Comparison of ENCODE assay signal across 12 cellular contexts in genomic region chr5:1513326-1514026, GRCh38. TPM values are rescaled to one million over a fixed set of nuclear protein-coding genes. Genes with fewer than 3 reads are reported as not detected.
A peak's percentile ranks its signal among the peaks of the same experiment; 100 is the strongest.
DNase-seq lines count a peak whose midpoint lies in the region; ATAC-seq and TF ChIP-seq lines count a peak whose summit lies in the region.
"Had no signal": no experiment of that assay in that cellular context is flagged by ENCODE, and none has a peak within 500 bp of the region (broad histone marks: within the 10 kb centered on the region; RNA-seq: fewer than 3 reads in every experiment).

No MANE protein-coding gene starts in this region.

- TF ChIP-seq CTCF in HEK293 (tag by site-specific recombination; IDR thresholded peaks at IDR 0.05) (no peak), activated B cell treated with CpG ODN at 0.5 μM for 24 hours (IDR thresholded peaks at IDR 0.05) (no peak)

- CTCF ChIA-PET in HEK293 (lab: Yijun Ruan, JAX): interaction anchor here (0.7 kb wide), 2 partner anchors 41 to 285 kb away, joined by 3 read pairs; no protein-coding TSS in a partner anchor
- CTCF ChIA-PET in activated B cell treated with CpG ODN at 0.5 μM for 24 hours (lab: Charles Lee): interaction anchor here (1.0 to 2.1 kb wide), 2 partner anchors 8 to 35 kb away, joined by 3 to 11 read pairs; no protein-coding TSS in a partner anchor

- peak overlapping the region; percentile 41 for H3K27ac Mint-ChIP-seq in activated B cell treated with CpG ODN at 0.5 μM for 24 hours
- H3K27ac Mint-ChIP-seq: T-helper 1 cell treated with Interleukin-12 subunit alpha and Interleukin-12 subunit beta and Interleukin-4 antibody, amounts not matched to agents 30 μg/mL and 1 μg/mL, for 36 hours had no signal

- H3K4me1 Mint-ChIP-seq in activated B cell treated with CpG ODN at 0.5 μM for 24 hours: peaks cover 43% of the 10 kb centered on the region

- H3K9me3 Mint-ChIP-seq in activated B cell treated with CpG ODN at 0.5 μM for 24 hours: no peaks in the 10 kb centered on the region
- H3K9me3 Mint-ChIP-seq: T-helper 1 cell treated with Interleukin-12 subunit alpha and Interleukin-12 subunit beta and Interleukin-4 antibody, amounts not matched to agents 30 μg/mL and 1 μg/mL, for 36 hours had no signal

- POLR2A ChIA-PET in HEK293 (lab: Yijun Ruan, JAX) (interaction anchor here (0.6 kb wide), 1 partner anchor 106 kb away, joined by 3 read pairs; no protein-coding TSS in a partner anchor), activated B cell treated with CpG ODN at 0.5 μM for 24 hours (lab: Charles Lee) (no interaction called here)

- no peaks in the 10 kb centered on the region for H3K9me3 ChIP-seq in HEK293 (ENCODE audit: control insufficient read depth, insufficient read depth, low read depth, low read length)
- H3K9me3 ChIP-seq in iPS-20b (ENCODE audit: insufficient read depth, low read depth, low read length): no peaks in the 10 kb centered on the region
- H3K9me3 ChIP-seq: prostate gland had no signal

- peak overlapping the region; percentile 86 for H3K9ac ChIP-seq in iPS-20b (ENCODE audit: low read depth, low read length)

- H3K4me1 ChIP-seq in HEK293 (ENCODE audit: control insufficient read depth, insufficient read depth, low read length) (no peaks in the 10 kb centered on the region; the same call in 1 of the 2 replicates), iPS-20b (ENCODE audit: insufficient read depth, low read length) (peaks cover 39% of the 10 kb centered on the region)
- H3K4me1 ChIP-seq: prostate gland had no signal

- H3K4me3 Mint-ChIP-seq in activated B cell treated with CpG ODN at 0.5 μM for 24 hours: no peak overlapping the region
- H3K4me3 Mint-ChIP-seq: T-helper 1 cell treated with Interleukin-12 subunit alpha and Interleukin-12 subunit beta and Interleukin-4 antibody, amounts not matched to agents 30 μg/mL and 1 μg/mL, for 36 hours had no signal

- H3K27ac ChIP-seq in HEK293 (ENCODE audit: extremely low read depth, low read depth, low read length) (no peak overlapping the region), iPS-20b (ENCODE audit: low read length) (peak overlapping the region; percentile 97)
- H3K27ac ChIP-seq: prostate gland had no signal

- intact Hi-C loops in activated B cell treated with CpG ODN at 0.5 μM for 24 hours (cut with micrococcal nuclease): no loop called here

- H3K4me3 ChIP-seq in HEK293 (ENCODE audit: low read depth, low read length) (no peak overlapping the region), iPS-20b (ENCODE audit: low read length) (no peak overlapping the region)
- H3K4me3 ChIP-seq: prostate gland had no signal

- no peaks in the 10 kb centered on the region for H3K27me3 ChIP-seq in iPS-20b (ENCODE audit: insufficient read depth, low read length)

- H3K36me3 ChIP-seq in HEK293 (ENCODE audit: control insufficient read depth in 2 of 2, insufficient read depth in 1 of 2, low read length in 2 of 2) (peaks cover 8 to 82% of the 10 kb centered on the region in 2 experiments; a peak in 2 of 3 replicates), iPS-20b (ENCODE audit: insufficient read depth, low read depth, low read length) (peaks cover 82% of the 10 kb centered on the region)
- H3K36me3 ChIP-seq: prostate gland had no signal

- no peaks in the 10 kb centered on the region for H3K27me3 Mint-ChIP-seq in activated B cell treated with CpG ODN at 0.5 μM for 24 hours

- peak; percentile 9 for DNase-seq in activated B cell treated with CpG ODN at 0.5 μM for 24 hours
- DNase-seq in stimulated activated CD8-positive, alpha-beta memory T cell treated with anti-CD3 and anti-CD28 coated beads, Interleukin-4, amount 100 ng/mL, for 48 hours: peak; percentile 16
- no peak for DNase-seq in AG08395 (ENCODE audit: low spot score)
- DNase-seq in NCI-H2029 treated with DMSO at 0.1 percent for 48 hours (lab: John Stamatoyannopoulos, UW): no peak
- DNase-seq: amygdala; stimulated activated CD4-positive, alpha-beta T cell treated with anti-CD3 and anti-CD28 coated beads, Interleukin-4, amount 100 ng/mL, for 1 hour had no signal

- ATAC-seq in activated B cell treated with CpG ODN at 0.5 μM for 24 hours (ENCODE audit: low read depth): no peak
- ATAC-seq in HG02885 (IDR thresholded peaks at IDR 0.05; ENCODE audit: poor library complexity, unreplicated experiment): no peak
- no peak for ATAC-seq in HG03280 (IDR thresholded peaks at IDR 0.05; ENCODE audit: unreplicated experiment)

- peaks cover 66% of the 10 kb centered on the region for H3K36me3 Mint-ChIP-seq in activated B cell treated with CpG ODN at 0.5 μM for 24 hours (ENCODE audit: low read depth)

TF ChIP-seq in HEK293, 187 proteins besides CTCF, POLR2A, EP300 and RAD21:
- TF ChIP-seq KLF1 (tag by site-specific recombination; IDR thresholded peaks at IDR 0.05): 0 out of 2 replicates have a peak, but pooled peaks have one; percentile 17
- TF ChIP-seq SP7 (tag by site-specific recombination; IDR thresholded peaks at IDR 0.05): peak; percentile 93
- no peak for TF ChIP-seq ZBTB10 (tag by site-specific recombination; IDR thresholded peaks at IDR 0.05)
- TF ChIP-seq YY2 (tag by site-specific recombination; IDR thresholded peaks at IDR 0.05): no peak
- TF ChIP-seq ZNF280C (tag by site-specific recombination; IDR thresholded peaks at IDR 0.05): no peak
- TF ChIP-seq ZNF701 (tag by site-specific recombination; IDR thresholded peaks at IDR 0.05): no peak
TF ChIP-seq in HEK293: peak in this region for 2.

RNA-seq across cellular contexts. Expression of gene LPCAT1, which starts 10.3 kb away (rescaled TPM):
- 246 and 269 TPM in 2 replicates for total RNA-seq in activated B cell treated with CpG ODN at 0.5 μM for 24 hours

Comparison
In these comparisons a context has a peak if more than half of its experiments do, and no peak if none do; other contexts are left out.
1. DNase-seq: peak in activated B cell treated with CpG ODN at 0.5 μM for 24 hours (single experiment) and stimulated activated CD8-positive, alpha-beta memory T cell treated with anti-CD3 and anti-CD28 coated beads, Interleukin-4, amount 100 ng/mL, for 48 hours (single experiment); none in AG08395 (single experiment) and NCI-H2029 treated with DMSO at 0.1 percent for 48 hours (single experiment).